In the genomic region with DNA sequence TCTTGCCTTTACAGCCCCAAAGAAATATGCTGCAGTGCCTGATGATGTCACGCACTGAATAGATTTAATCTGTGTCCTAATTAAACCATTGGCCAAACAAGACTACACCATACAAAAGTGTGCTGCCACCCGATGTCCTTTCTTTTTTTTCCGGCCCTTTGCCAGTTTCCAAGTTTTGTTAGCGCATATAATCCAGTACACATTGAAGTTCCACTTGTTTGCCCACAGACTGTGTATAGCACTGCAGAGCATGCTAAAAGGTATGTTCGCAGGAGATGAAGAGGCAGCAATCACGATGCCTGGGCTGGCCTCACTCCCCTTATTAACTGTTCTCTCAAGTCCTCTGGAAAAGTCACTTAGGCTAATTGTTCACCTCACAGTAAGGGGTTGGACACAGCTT, we compare ENCODE assay signal across 1 cellular context.
TF ChIP-seq lines count a peak whose summit lies in the region.

No MANE protein-coding gene starts in this region.

TF ChIP-seq in GM23338, 12 proteins besides CTCF, POLR2A, EP300 and RAD21:
- TF ChIP-seq STAT1 (IDR thresholded peaks at IDR 0.05; ENCODE audit: unreplicated experiment): no peak
- no peak for TF ChIP-seq ZNF331 (CRISPR knock-in tag; IDR thresholded peaks at IDR 0.05; ENCODE audit: low read depth)
- no peak for TF ChIP-seq NANOG (IDR thresholded peaks at IDR 0.05; ENCODE audit: borderline replicate concordance)
- TF ChIP-seq, protein P1, sequence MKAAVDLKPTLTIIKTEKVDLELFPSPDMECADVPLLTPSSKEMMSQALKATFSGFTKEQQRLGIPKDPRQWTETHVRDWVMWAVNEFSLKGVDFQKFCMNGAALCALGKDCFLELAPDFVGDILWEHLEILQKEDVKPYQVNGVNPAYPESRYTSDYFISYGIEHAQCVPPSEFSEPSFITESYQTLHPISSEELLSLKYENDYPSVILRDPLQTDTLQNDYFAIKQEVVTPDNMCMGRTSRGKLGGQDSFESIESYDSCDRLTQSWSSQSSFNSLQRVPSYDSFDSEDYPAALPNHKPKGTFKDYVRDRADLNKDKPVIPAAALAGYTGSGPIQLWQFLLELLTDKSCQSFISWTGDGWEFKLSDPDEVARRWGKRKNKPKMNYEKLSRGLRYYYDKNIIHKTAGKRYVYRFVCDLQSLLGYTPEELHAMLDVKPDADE (IDR thresholded peaks at IDR 0.05): no peak
- TF ChIP-seq, protein P2, sequence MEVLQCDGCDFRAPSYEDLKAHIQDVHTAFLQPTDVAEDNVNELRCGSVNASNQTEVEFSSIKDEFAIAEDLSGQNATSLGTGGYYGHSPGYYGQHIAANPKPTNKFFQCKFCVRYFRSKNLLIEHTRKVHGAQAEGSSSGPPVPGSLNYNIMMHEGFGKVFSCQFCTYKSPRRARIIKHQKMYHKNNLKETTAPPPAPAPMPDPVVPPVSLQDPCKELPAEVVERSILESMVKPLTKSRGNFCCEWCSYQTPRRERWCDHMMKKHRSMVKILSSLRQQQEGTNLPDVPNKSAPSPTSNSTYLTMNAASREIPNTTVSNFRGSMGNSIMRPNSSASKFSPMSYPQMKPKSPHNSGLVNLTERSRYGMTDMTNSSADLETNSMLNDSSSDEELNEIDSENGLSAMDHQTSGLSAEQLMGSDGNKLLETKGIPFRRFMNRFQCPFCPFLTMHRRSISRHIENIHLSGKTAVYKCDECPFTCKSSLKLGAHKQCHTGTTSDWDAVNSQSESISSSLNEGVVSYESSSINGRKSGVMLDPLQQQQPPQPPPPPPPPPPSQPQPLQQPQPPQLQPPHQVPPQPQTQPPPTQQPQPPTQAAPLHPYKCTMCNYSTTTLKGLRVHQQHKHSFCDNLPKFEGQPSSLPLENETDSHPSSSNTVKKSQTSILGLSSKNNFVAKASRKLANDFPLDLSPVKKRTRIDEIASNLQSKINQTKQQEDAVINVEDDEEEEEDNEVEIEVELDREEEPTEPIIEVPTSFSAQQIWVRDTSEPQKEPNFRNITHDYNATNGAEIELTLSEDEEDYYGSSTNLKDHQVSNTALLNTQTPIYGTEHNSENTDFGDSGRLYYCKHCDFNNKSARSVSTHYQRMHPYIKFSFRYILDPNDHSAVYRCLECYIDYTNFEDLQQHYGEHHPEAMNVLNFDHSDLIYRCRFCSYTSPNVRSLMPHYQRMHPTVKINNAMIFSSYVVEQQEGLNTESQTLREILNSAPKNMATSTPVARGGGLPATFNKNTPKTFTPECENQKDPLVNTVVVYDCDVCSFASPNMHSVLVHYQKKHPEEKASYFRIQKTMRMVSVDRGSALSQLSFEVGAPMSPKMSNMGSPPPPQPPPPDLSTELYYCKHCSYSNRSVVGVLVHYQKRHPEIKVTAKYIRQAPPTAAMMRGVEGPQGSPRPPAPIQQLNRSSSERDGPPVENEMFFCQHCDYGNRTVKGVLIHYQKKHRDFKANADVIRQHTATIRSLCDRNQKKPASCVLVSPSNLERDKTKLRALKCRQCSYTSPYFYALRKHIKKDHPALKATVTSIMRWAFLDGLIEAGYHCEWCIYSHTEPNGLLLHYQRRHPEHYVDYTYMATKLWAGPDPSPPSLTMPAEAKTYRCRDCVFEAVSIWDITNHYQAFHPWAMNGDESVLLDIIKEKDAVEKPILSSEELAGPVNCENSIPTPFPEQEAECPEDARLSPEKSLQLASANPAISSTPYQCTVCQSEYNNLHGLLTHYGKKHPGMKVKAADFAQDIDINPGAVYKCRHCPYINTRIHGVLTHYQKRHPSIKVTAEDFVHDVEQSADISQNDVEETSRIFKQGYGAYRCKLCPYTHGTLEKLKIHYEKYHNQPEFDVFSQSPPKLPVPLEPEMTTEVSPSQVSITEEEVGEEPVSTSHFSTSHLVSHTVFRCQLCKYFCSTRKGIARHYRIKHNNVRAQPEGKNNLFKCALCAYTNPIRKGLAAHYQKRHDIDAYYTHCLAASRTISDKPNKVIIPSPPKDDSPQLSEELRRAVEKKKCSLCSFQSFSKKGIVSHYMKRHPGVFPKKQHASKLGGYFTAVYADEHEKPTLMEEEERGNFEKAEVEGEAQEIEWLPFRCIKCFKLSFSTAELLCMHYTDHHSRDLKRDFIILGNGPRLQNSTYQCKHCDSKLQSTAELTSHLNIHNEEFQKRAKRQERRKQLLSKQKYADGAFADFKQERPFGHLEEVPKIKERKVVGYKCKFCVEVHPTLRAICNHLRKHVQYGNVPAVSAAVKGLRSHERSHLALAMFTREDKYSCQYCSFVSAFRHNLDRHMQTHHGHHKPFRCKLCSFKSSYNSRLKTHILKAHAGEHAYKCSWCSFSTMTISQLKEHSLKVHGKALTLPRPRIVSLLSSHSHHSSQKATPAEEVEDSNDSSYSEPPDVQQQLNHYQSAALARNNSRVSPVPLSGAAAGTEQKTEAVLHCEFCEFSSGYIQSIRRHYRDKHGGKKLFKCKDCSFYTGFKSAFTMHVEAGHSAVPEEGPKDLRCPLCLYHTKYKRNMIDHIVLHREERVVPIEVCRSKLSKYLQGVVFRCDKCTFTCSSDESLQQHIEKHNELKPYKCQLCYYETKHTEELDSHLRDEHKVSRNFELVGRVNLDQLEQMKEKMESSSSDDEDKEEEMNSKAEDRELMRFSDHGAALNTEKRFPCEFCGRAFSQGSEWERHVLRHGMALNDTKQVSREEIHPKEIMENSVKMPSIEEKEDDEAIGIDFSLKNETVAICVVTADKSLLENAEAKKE (CRISPR knock-in tag; IDR thresholded peaks at IDR 0.05): no peak
- TF ChIP-seq EZH2phosphoT487 (IDR thresholded peaks at IDR 0.05; ENCODE audit: unreplicated experiment): no peak
- TF ChIP-seq CREB1 (CRISPR knock-in tag; IDR thresholded peaks at IDR 0.05; ENCODE audit: low read depth): no peak
- no peak for TF ChIP-seq POLR2AphosphoS5 (IDR thresholded peaks at IDR 0.05; ENCODE audit: low read depth)
- TF ChIP-seq, protein P3, sequence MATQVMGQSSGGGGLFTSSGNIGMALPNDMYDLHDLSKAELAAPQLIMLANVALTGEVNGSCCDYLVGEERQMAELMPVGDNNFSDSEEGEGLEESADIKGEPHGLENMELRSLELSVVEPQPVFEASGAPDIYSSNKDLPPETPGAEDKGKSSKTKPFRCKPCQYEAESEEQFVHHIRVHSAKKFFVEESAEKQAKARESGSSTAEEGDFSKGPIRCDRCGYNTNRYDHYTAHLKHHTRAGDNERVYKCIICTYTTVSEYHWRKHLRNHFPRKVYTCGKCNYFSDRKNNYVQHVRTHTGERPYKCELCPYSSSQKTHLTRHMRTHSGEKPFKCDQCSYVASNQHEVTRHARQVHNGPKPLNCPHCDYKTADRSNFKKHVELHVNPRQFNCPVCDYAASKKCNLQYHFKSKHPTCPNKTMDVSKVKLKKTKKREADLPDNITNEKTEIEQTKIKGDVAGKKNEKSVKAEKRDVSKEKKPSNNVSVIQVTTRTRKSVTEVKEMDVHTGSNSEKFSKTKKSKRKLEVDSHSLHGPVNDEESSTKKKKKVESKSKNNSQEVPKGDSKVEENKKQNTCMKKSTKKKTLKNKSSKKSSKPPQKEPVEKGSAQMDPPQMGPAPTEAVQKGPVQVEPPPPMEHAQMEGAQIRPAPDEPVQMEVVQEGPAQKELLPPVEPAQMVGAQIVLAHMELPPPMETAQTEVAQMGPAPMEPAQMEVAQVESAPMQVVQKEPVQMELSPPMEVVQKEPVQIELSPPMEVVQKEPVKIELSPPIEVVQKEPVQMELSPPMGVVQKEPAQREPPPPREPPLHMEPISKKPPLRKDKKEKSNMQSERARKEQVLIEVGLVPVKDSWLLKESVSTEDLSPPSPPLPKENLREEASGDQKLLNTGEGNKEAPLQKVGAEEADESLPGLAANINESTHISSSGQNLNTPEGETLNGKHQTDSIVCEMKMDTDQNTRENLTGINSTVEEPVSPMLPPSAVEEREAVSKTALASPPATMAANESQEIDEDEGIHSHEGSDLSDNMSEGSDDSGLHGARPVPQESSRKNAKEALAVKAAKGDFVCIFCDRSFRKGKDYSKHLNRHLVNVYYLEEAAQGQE (IDR thresholded peaks at IDR 0.05; ENCODE audit: unreplicated experiment): no peak
- TF ChIP-seq EZH2 (IDR thresholded peaks at IDR 0.05; ENCODE audit: low read depth, unreplicated experiment): no peak
- TF ChIP-seq ZNF114 (CRISPR knock-in tag; IDR thresholded peaks at IDR 0.05): no peak
- TF ChIP-seq JUNB (IDR thresholded peaks at IDR 0.05; ENCODE audit: unreplicated experiment): no peak
